32 cellular contexts compared by ENCODE assay signal in genomic region chr6:44088827-44089590, GRCh38.
"Had no signal": no experiment of that assay in that cellular context is flagged by ENCODE, and none has a peak within 500 bp of the region (broad histone marks: within the 10 kb centered on the region; RNA-seq: fewer than 3 reads in every experiment).

No MANE protein-coding gene starts in this region.

- ATAC-seq: activated CD4-positive, CD25-positive, alpha-beta regulatory T cell treated with anti-CD3 and anti-CD28 coated beads, Interleukin-2, amount 50 U/mL, for 24 hours; activated CD8-positive, alpha-beta T cell treated with anti-CD3 and anti-CD28 coated beads for 36 hours; activated naive CD4-positive, alpha-beta T cell treated with anti-CD3 and anti-CD28 coated beads, Interleukin-2, amount 50 U/mL, for 72 hours; esophagus mucosa; T-helper 17 cell had no signal

- H3K27me3 ChIP-seq: ascending aorta, breast epithelium, cardiac muscle cell, dorsolateral prefrontal cortex had no signal

- H3K27ac Mint-ChIP-seq: activated B cell treated with CpG ODN at 0.5 μM for 24 hours; activated CD8-positive, alpha-beta T cell treated with anti-CD3 and anti-CD28 coated beads for 36 hours; activated naive CD4-positive, alpha-beta T cell treated with anti-CD3 and anti-CD28 coated beads, Interleukin-2, amount 10 ng/mL, durations not matched to agents 7 days and 5 days; activated naive CD4-positive, alpha-beta T cell treated with anti-CD3 and anti-CD28 coated beads, Interleukin-2, amount 50 U/mL, for 72 hours; activated naive CD8-positive, alpha-beta T cell treated with anti-CD3 and anti-CD28 coated beads, Interleukin-2, amount 10 ng/mL, durations not matched to agents 7 days and 5 days; dendritic cell treated with granulocyte-macrophage colony-stimulating factor and Interleukin-4, amounts not matched to agents 40 ng/mL and 50 ng/mL, for 4 days; endodermal cell; T-helper 17 cell; T-helper 2 cell treated with Interferon-gamma antibody and Interleukin-4, amounts not matched to agents 5 μg/mL and 100 μg/mL, for 36 hours had no signal

- DNase-seq: activated B cell treated with CpG ODN at 0.5 μM for 24 hours; activated CD4-positive, alpha-beta T cell treated with anti-CD3 and anti-CD28 coated beads for 48 hours; activated CD4-positive, alpha-beta T cell treated with anti-CD3 and anti-CD28 coated beads, Interleukin-2, amount 50 U/mL, for 1 hour; activated CD4-positive, alpha-beta T cell treated with anti-CD3 and anti-CD28 coated beads, Interleukin-2, amount 50 U/mL, for 48 hours; activated CD8-positive, alpha-beta memory T cell treated with anti-CD3 and anti-CD28 coated beads for 24 hours; activated CD8-positive, alpha-beta T cell treated with anti-CD3 and anti-CD28 coated beads for 36 hours; activated gamma-delta T cell; activated naive CD4-positive, alpha-beta T cell; activated naive CD4-positive, alpha-beta T cell treated with anti-CD3 and anti-CD28 coated beads, Interleukin-2, amount 10 ng/mL, durations not matched to agents 7 days and 5 days; activated naive CD8-positive, alpha-beta T cell treated with anti-CD3 and anti-CD28 coated beads, Interleukin-2, amount 10 ng/mL, durations not matched to agents 7 days and 5 days; activated T-cell treated with anti-CD3 and anti-CD28 coated beads, Interleukin-2, amount 50 U/mL, for 48 hours; central memory CD4-positive, alpha-beta T cell; cerebellar nuclear complex; dorsolateral prefrontal cortex; effector memory CD4-positive, alpha-beta T cell; endodermal cell; foreskin fibroblast; T-helper 1 cell; T-helper 17 cell; T1000; WERI-Rb-1 had no signal

- FAIRE-seq: frontal cortex had no signal

- H3K27ac ChIP-seq: ascending aorta, breast epithelium, cardiac muscle cell, coronary artery, dorsolateral prefrontal cortex, WERI-Rb-1 had no signal

- H3K36me3 ChIP-seq: ascending aorta, breast epithelium, cardiac muscle cell had no signal

- H3K4me3 ChIP-seq: ascending aorta, breast epithelium, cardiac muscle cell, coronary artery, dorsolateral prefrontal cortex had no signal

- H3K27me3 Mint-ChIP-seq: activated B cell treated with CpG ODN at 0.5 μM for 24 hours; activated CD8-positive, alpha-beta T cell treated with anti-CD3 and anti-CD28 coated beads for 36 hours; activated naive CD4-positive, alpha-beta T cell treated with anti-CD3 and anti-CD28 coated beads, Interleukin-2, amount 10 ng/mL, durations not matched to agents 7 days and 5 days; activated naive CD8-positive, alpha-beta T cell treated with anti-CD3 and anti-CD28 coated beads, Interleukin-2, amount 10 ng/mL, durations not matched to agents 7 days and 5 days; brain; dendritic cell treated with granulocyte-macrophage colony-stimulating factor and Interleukin-4, amounts not matched to agents 40 ng/mL and 50 ng/mL, for 4 days; T-helper 17 cell had no signal

- H3K36me3 Mint-ChIP-seq: activated naive CD4-positive, alpha-beta T cell treated with anti-CD3 and anti-CD28 coated beads, Interleukin-2, amount 10 ng/mL, durations not matched to agents 7 days and 5 days; activated naive CD4-positive, alpha-beta T cell treated with anti-CD3 and anti-CD28 coated beads, Interleukin-2, amount 50 U/mL, for 72 hours; activated naive CD8-positive, alpha-beta T cell treated with anti-CD3 and anti-CD28 coated beads, Interleukin-2, amount 10 ng/mL, durations not matched to agents 7 days and 5 days had no signal

- H3K4me1 Mint-ChIP-seq: activated B cell treated with CpG ODN at 0.5 μM for 24 hours; activated naive CD4-positive, alpha-beta T cell treated with anti-CD3 and anti-CD28 coated beads, Interleukin-2, amount 10 ng/mL, durations not matched to agents 7 days and 5 days; activated naive CD8-positive, alpha-beta T cell treated with anti-CD3 and anti-CD28 coated beads, Interleukin-2, amount 10 ng/mL, durations not matched to agents 7 days and 5 days; endodermal cell had no signal

- H3K9me3 Mint-ChIP-seq: activated B cell treated with CpG ODN at 0.5 μM for 24 hours; activated CD8-positive, alpha-beta T cell treated with anti-CD3 and anti-CD28 coated beads for 36 hours; activated naive CD4-positive, alpha-beta T cell treated with anti-CD3 and anti-CD28 coated beads, Interleukin-2, amount 10 ng/mL, durations not matched to agents 7 days and 5 days; activated naive CD4-positive, alpha-beta T cell treated with anti-CD3 and anti-CD28 coated beads, Interleukin-2, amount 50 U/mL, for 72 hours; activated naive CD8-positive, alpha-beta T cell treated with anti-CD3 and anti-CD28 coated beads, Interleukin-2, amount 10 ng/mL, durations not matched to agents 7 days and 5 days; brain; dendritic cell treated with granulocyte-macrophage colony-stimulating factor and Interleukin-4, amounts not matched to agents 40 ng/mL and 50 ng/mL, for 4 days; endodermal cell; T-helper 2 cell treated with Interferon-gamma antibody and Interleukin-4, amounts not matched to agents 5 μg/mL and 100 μg/mL, for 36 hours had no signal

- H3K4me3 Mint-ChIP-seq: activated B cell treated with CpG ODN at 0.5 μM for 24 hours; activated CD8-positive, alpha-beta T cell treated with anti-CD3 and anti-CD28 coated beads for 36 hours; activated naive CD4-positive, alpha-beta T cell treated with anti-CD3 and anti-CD28 coated beads, Interleukin-2, amount 10 ng/mL, durations not matched to agents 7 days and 5 days; activated naive CD8-positive, alpha-beta T cell treated with anti-CD3 and anti-CD28 coated beads, Interleukin-2, amount 10 ng/mL, durations not matched to agents 7 days and 5 days; brain; dendritic cell treated with granulocyte-macrophage colony-stimulating factor and Interleukin-4, amounts not matched to agents 40 ng/mL and 50 ng/mL, for 4 days; endodermal cell; T-helper 17 cell; T-helper 2 cell treated with Interferon-gamma antibody and Interleukin-4, amounts not matched to agents 5 μg/mL and 100 μg/mL, for 36 hours had no signal

- H3K9me3 ChIP-seq: ascending aorta, breast epithelium had no signal

- H3K4me1 ChIP-seq: ascending aorta, breast epithelium had no signal
